18 cellular contexts compared by ENCODE assay signal in the genomic region with DNA sequence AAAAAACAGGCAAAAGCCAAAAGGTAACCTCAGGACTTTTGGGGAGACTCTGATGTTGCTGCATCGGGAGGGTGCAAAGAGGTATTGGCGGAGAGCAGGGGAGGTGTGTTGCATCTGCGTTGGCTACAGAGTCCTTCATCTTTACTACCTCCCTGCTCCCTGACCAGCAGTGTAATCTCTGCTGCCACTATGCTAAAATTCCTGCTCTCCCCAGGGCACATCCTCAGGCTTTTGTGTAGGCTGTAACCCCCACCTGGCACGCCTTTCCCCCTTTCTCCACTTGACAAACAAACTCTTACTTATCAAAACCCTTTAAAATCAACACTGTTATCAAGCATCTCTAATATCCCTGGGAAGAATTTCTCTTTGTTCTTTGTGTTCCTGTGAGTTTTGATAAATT.
DNase-seq lines count a peak whose midpoint lies in the region; ATAC-seq and TF ChIP-seq lines count a peak whose summit lies in the region.
"Had no signal": no experiment of that assay in that cellular context is flagged by ENCODE, and none has a peak within 500 bp of the region (broad histone marks: within the 10 kb centered on the region; RNA-seq: fewer than 3 reads in every experiment).

No MANE protein-coding gene starts in this region.

- no peak overlapping the region for H3K4ac ChIP-seq in mesendoderm (ENCODE audit: low read depth, low read length)

- H3K4me2 ChIP-seq in mesendoderm (ENCODE audit: low read length), result no peak overlapping the region
- H3K4me2 ChIP-seq: BLaER1 had no signal

- H2AK5ac ChIP-seq in mesendoderm (ENCODE audit: low read length), result no peak overlapping the region

- H3K9me3 Mint-ChIP-seq in endodermal cell, result peaks cover 2% of the 10 kb centered on the region

- H2BK120ac ChIP-seq in mesendoderm (ENCODE audit: low read depth, low read length), result no peak overlapping the region

- H3K27ac ChIP-seq in endodermal cell (ENCODE audit: low read depth, low read length) (no peak overlapping the region), mesendoderm (ENCODE audit: low read depth, low read length) (no peak overlapping the region), suprapubic skin (no peak overlapping the region), dorsolateral prefrontal cortex (no peak overlapping the region)
- H3K27ac ChIP-seq: BLaER1 had no signal

- no peaks in the 10 kb centered on the region for H3K36me3 Mint-ChIP-seq in endodermal cell (ENCODE audit: low read depth)
- H3K36me3 Mint-ChIP-seq: CD14-positive monocyte; CD8-positive, alpha-beta T cell had no signal

- H3K27ac Mint-ChIP-seq in endodermal cell, result no peak overlapping the region
- H3K27ac Mint-ChIP-seq: CD8-positive, alpha-beta T cell had no signal

- no peak overlapping the region for H4K8ac ChIP-seq in mesendoderm (ENCODE audit: low read depth, low read length)

- intact Hi-C loops in dorsolateral prefrontal cortex (cut with DNase I), result no loop called here

- H3K9me3 ChIP-seq in endodermal cell (ENCODE audit: control insufficient read depth, low read length) (peaks cover 4% of the 10 kb centered on the region), suprapubic skin (no peaks in the 10 kb centered on the region)
- H3K9me3 ChIP-seq: BLaER1 had no signal

- H3K4me3 ChIP-seq in H7 (ENCODE audit: insufficient read depth, low read depth, low read length) (no peak overlapping the region), endodermal cell (ENCODE audit: low read length) (no peak overlapping the region), mesendoderm (ENCODE audit: low read length) (no peak overlapping the region), suprapubic skin (no peak overlapping the region), dorsolateral prefrontal cortex (no peak overlapping the region)
- H3K4me3 ChIP-seq: BLaER1 had no signal

- H3K27me3 Mint-ChIP-seq in endodermal cell (ENCODE audit: insufficient read depth), result peaks cover 40% of the 10 kb centered on the region

- H2BK5ac ChIP-seq in mesendoderm (ENCODE audit: low read length), result no peak overlapping the region

- H3K4me1 ChIP-seq in endodermal cell (ENCODE audit: control insufficient read depth, insufficient read depth, low read length), result no peaks in the 10 kb centered on the region
- H3K4me1 ChIP-seq in mesendoderm (ENCODE audit: control insufficient read depth, low read depth, low read length), result peaks cover 7% of the 10 kb centered on the region
- H3K4me1 ChIP-seq in suprapubic skin, result no peaks in the 10 kb centered on the region
- H3K4me1 ChIP-seq: BLaER1 had no signal

- peak; percentile 57 for DNase-seq in H7
- DNase-seq in endodermal cell, result peak; percentile 80
- peak; percentile 82 for DNase-seq in mesendoderm
- no peak for DNase-seq in suprapubic skin (ENCODE audit: low spot score in 2 of 2)
- DNase-seq in dorsolateral prefrontal cortex, result no peak
- DNase-seq: ACHN; AML-193; CD8-positive, alpha-beta T cell; DMS 273 treated with DMSO at 0.1 percent for 48 hours; GDM1; GOT3; HCEC 1CT; Kasumi-1; KG1 had no signal

- no peak overlapping the region for H3K9ac ChIP-seq in endodermal cell (ENCODE audit: extremely low read depth, low read length, poor library complexity, severe bottlenecking)
- no peak overlapping the region for H3K9ac ChIP-seq in mesendoderm (ENCODE audit: low read length)
- H3K9ac ChIP-seq: BLaER1 had no signal

- 40 to 48% methylated on average over 1 to 4 of the region's 4 CpGs for WGBS in endodermal cell (ENCODE audit: insufficient coverage in 1 of 2, insufficient read length in 1 of 2), 2 experiments
- no CpG with 5 or more reads among the region's 4 CpGs for WGBS in mesendoderm (ENCODE audit: extremely low coverage, insufficient coverage, low lambda C conversion rate)
- WGBS in suprapubic skin, result 64% methylated on average over 4 of the region's 4 CpGs

- H3K4me3 Mint-ChIP-seq in endodermal cell, result no peak overlapping the region
- H3K4me3 Mint-ChIP-seq: CD14-positive monocyte; CD8-positive, alpha-beta T cell had no signal

- ATAC-seq in HG03342 (IDR thresholded peaks at IDR 0.05; ENCODE audit: unreplicated experiment) (no peak), HG03460 (IDR thresholded peaks at IDR 0.05; ENCODE audit: unreplicated experiment) (no peak)
- ATAC-seq: CD8-positive, alpha-beta T cell had no signal

- no peaks in the 10 kb centered on the region; the same call in 1 of the 2 replicates for H3K27me3 ChIP-seq in H7 (ENCODE audit: control insufficient read depth, insufficient read depth, low read length)
- peaks cover 18% of the 10 kb centered on the region for H3K27me3 ChIP-seq in endodermal cell (ENCODE audit: control insufficient read depth, insufficient read depth, low read length, poor library complexity, severe bottlenecking)
- no peaks in the 10 kb centered on the region for H3K27me3 ChIP-seq in mesendoderm (ENCODE audit: insufficient read depth, low read length, poor library complexity)
- H3K27me3 ChIP-seq in suprapubic skin, result no peaks in the 10 kb centered on the region
- H3K27me3 ChIP-seq in dorsolateral prefrontal cortex, result peaks cover 0 to 5% (median 0%) of the 10 kb centered on the region in 45 donors
- H3K27me3 ChIP-seq: BLaER1 had no signal

- H2BK15ac ChIP-seq in mesendoderm (replicated peaks; ENCODE audit: low read depth), result no peak overlapping the region

- no peak for TF ChIP-seq POLR2A in suprapubic skin (IDR thresholded peaks at IDR 0.05)

- H3K4me1 Mint-ChIP-seq in endodermal cell, result peaks cover 42% of the 10 kb centered on the region
- H3K4me1 Mint-ChIP-seq: CD14-positive monocyte had no signal

- H3K56ac ChIP-seq in mesendoderm (ENCODE audit: low read length), result no peak overlapping the region

- TF ChIP-seq CTCF in endodermal cell (conservative IDR thresholded peaks at IDR 0.05), result no peak
- no peak for TF ChIP-seq CTCF in suprapubic skin (IDR thresholded peaks at IDR 0.05)
- TF ChIP-seq CTCF in dorsolateral prefrontal cortex (IDR thresholded peaks at IDR 0.05 in 54 of 56, conservative IDR thresholded peaks at IDR 0.05 in 2 of 56; ENCODE audit: low read depth in 1 of 56, partially characterized antibody in 56 of 56), result no peak

- TF ChIP-seq EP300 in suprapubic skin (IDR thresholded peaks at IDR 0.05), result no peak

- no peak overlapping the region for H4K5ac ChIP-seq in mesendoderm (ENCODE audit: low read length)

- no peak overlapping the region for H3K23ac ChIP-seq in mesendoderm (ENCODE audit: low read length)

- H3K18ac ChIP-seq in mesendoderm (ENCODE audit: low read length), result no peak overlapping the region

- H3K79me1 ChIP-seq in mesendoderm (ENCODE audit: low read length), result no peaks in the 10 kb centered on the region

- no peaks in the 10 kb centered on the region for H3K79me2 ChIP-seq in mesendoderm (ENCODE audit: control insufficient read depth, insufficient read depth, low read length)

- H3K36me3 ChIP-seq in H7 (replicated peaks; ENCODE audit: control insufficient read depth, insufficient read depth, low read length) (no peaks in the 10 kb centered on the region), endodermal cell (ENCODE audit: control insufficient read depth, insufficient read depth, low read length) (no peaks in the 10 kb centered on the region), mesendoderm (ENCODE audit: control insufficient read depth, insufficient read depth, low read length) (no peaks in the 10 kb centered on the region), suprapubic skin (no peaks in the 10 kb centered on the region)
- H3K36me3 ChIP-seq: BLaER1 had no signal

Comparison
In these comparisons a context has a peak if more than half of its experiments do, and no peak if none do; other contexts are left out.
1. DNase-seq: peak in H7 (single experiment), endodermal cell (single experiment) and mesendoderm (single experiment); none in suprapubic skin (0 of 2) and dorsolateral prefrontal cortex (0 of 10).